In the genomic region with DNA sequence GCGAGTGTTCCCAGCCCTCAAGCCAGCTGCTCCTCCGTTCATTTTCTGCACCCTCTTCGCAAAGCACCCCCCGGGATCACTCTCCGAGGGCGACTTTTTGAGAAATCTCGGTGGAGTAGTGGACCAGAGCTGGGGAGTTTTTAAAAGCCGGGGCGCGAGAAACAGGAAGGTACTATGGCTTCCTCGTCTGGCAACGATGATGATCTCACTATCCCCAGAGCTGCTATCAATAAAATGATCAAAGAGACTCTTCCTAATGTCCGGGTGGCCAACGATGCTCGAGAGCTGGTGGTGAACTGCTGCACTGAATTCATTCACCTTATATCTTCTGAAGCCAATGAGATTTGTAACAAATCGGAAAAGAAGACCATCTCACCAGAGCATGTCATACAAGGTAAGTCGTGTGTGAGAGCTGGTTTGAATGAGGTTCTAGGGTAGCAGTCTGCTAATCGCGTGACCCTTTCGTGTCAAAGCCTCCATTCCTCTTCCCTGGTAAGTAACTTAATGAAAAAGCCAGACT, we compare ENCODE assay signal across 8 cellular contexts. TPM values are rescaled to one million over a fixed set of nuclear protein-coding genes. Genes with fewer than 3 reads are reported as not detected.
DNase-seq lines count a peak whose midpoint lies in the region; ATAC-seq, FAIRE-seq and TF ChIP-seq lines count a peak whose summit lies in the region.

No MANE protein-coding gene starts in this region.

- no peak for FAIRE-seq in bronchial epithelial cell (lab: Jason Lieb, UNC)

- H3K4me3 Mint-ChIP-seq in T-helper 1 cell treated with Interleukin-12 subunit alpha and Interleukin-12 subunit beta and Interleukin-4 antibody, amounts not matched to agents 30 μg/mL and 1 μg/mL, for 36 hours, result peak overlapping the region; percentile 99

- H3K27ac Mint-ChIP-seq in T-helper 1 cell treated with Interleukin-12 subunit alpha and Interleukin-12 subunit beta and Interleukin-4 antibody, amounts not matched to agents 30 μg/mL and 1 μg/mL, for 36 hours, result peak overlapping the region; percentile 99

- H3K27me3 Mint-ChIP-seq in T-helper 1 cell treated with Interleukin-12 subunit alpha and Interleukin-12 subunit beta and Interleukin-4 antibody, amounts not matched to agents 30 μg/mL and 1 μg/mL, for 36 hours (ENCODE audit: low read depth), result no peaks in the 10 kb centered on the region

- H3K27me3 ChIP-seq in bronchial epithelial cell (ENCODE audit: control insufficient read depth, insufficient read depth, low read length), result no peaks in the 10 kb centered on the region

- ATAC-seq in GM21367 (IDR thresholded peaks at IDR 0.05; ENCODE audit: unreplicated experiment) (peak; percentile 22), HG03469 (IDR thresholded peaks at IDR 0.05; ENCODE audit: unreplicated experiment) (no peak)

- H3K4me3 ChIP-seq in bronchial epithelial cell (ENCODE audit: low read depth, low read length), result peak overlapping the region; percentile 96

- peaks cover 27% of the 10 kb centered on the region for H3K36me3 Mint-ChIP-seq in T-helper 1 cell treated with Interleukin-12 subunit alpha and Interleukin-12 subunit beta and Interleukin-4 antibody, amounts not matched to agents 30 μg/mL and 1 μg/mL, for 36 hours (ENCODE audit: low read depth)

- H3K4me1 Mint-ChIP-seq in T-helper 1 cell treated with Interleukin-12 subunit alpha and Interleukin-12 subunit beta and Interleukin-4 antibody, amounts not matched to agents 30 μg/mL and 1 μg/mL, for 36 hours (ENCODE audit: low read depth), result peaks cover 24% of the 10 kb centered on the region

- no peaks in the 10 kb centered on the region for H3K9me3 Mint-ChIP-seq in T-helper 1 cell treated with Interleukin-12 subunit alpha and Interleukin-12 subunit beta and Interleukin-4 antibody, amounts not matched to agents 30 μg/mL and 1 μg/mL, for 36 hours

- DNase-seq in ELF-1 (ENCODE audit: low read depth, low spot score) (peak; percentile 50), HT-29 (ENCODE audit: low spot score) (peak; percentile 62), bronchial epithelial cell (ENCODE audit: low read depth) (peak; percentile 35), kidney tubule cell (ENCODE audit: low spot score) (peak; percentile 33)
- DNase-seq in stimulated activated CD8-positive, alpha-beta memory T cell treated with anti-CD3 and anti-CD28 coated beads, Interleukin-15, amount 100 ng/mL, for 1 hour (ENCODE audit: low read depth), result peak; percentile 9

- TF ChIP-seq CTCF in bronchial epithelial cell (IDR thresholded peaks at IDR 0.05; ENCODE audit: insufficient read depth, low read length, severe bottlenecking), result no peak

- H3K36me3 ChIP-seq in bronchial epithelial cell (ENCODE audit: control insufficient read depth, insufficient read depth, low read length), result no peaks in the 10 kb centered on the region

RNA-seq across cellular contexts. Expression of a gene that starts 0.8 kb away (rescaled TPM):
- 33.5 and 34.6 TPM in 2 replicates for total RNA-seq in HT-29 (2014; rRNA removed; shearing (Covaris generic))
- total RNA-seq in bronchial epithelial cell, result 52.4 and 64.8 TPM in 2 replicates

Comparison
In these comparisons a context has a peak if more than half of its experiments do, and no peak if none do; other contexts are left out.
1. DNase-seq: peak in every context shown above with its lines; median percentile 62 in HT-29; 50 in ELF-1; 35 in bronchial epithelial cell; 33 in kidney tubule cell; 9 in stimulated activated CD8-positive, alpha-beta memory T cell treated with anti-CD3 and anti-CD28 coated beads, Interleukin-15, amount 100 ng/mL, for 1 hour.